ENCODE assay signal across 8 cellular contexts in genomic region chr9:114153761-114154596, GRCh38. TPM values are rescaled to one million over a fixed set of nuclear protein-coding genes. Genes with fewer than 3 reads are reported as not detected.
DNase-seq lines count a peak whose midpoint lies in the region; ATAC-seq and TF ChIP-seq lines count a peak whose summit lies in the region.

No MANE protein-coding gene starts in this region.

- WGBS in endodermal cell (ENCODE audit: insufficient coverage in 1 of 2, insufficient read length in 1 of 2), 2 experiments = 1% methylated on average over 25 to 80 of the region's 80 CpGs

- H3K27me3 ChIP-seq in CD4-positive, alpha-beta memory T cell (ENCODE audit: insufficient read depth, low read length) = peaks cover 22% of the 10 kb centered on the region
- peaks cover 34% of the 10 kb centered on the region for H3K27me3 ChIP-seq in endodermal cell (ENCODE audit: control insufficient read depth, insufficient read depth, low read length, poor library complexity, severe bottlenecking)

- TF ChIP-seq CTCF in endodermal cell (conservative IDR thresholded peaks at IDR 0.05) (peak; percentile 71), nephron (IDR thresholded peaks at IDR 0.05; ENCODE audit: unreplicated experiment in 3 of 3) (peak; percentile 43 to 50 (median 47))

- peaks cover 0 to 2% of the 10 kb centered on the region in 2 donors for H3K36me3 Mint-ChIP-seq in CD4-positive, alpha-beta memory T cell
- H3K36me3 Mint-ChIP-seq in endodermal cell (ENCODE audit: low read depth) (no peaks in the 10 kb centered on the region), nephron (ENCODE audit: low read depth) (no peaks in the 10 kb centered on the region)

- POLR2A ChIA-PET in CD4-positive, alpha-beta memory T cell (lab: Charles Lee; ENCODE audit: partially characterized antibody) = no interaction called here

- no peaks in the 10 kb centered on the region for H3K36me3 ChIP-seq in CD4-positive, alpha-beta memory T cell (ENCODE audit: insufficient read depth, low read length)
- no peaks in the 10 kb centered on the region for H3K36me3 ChIP-seq in endodermal cell (ENCODE audit: control insufficient read depth, insufficient read depth, low read length)

- H3K9me3 ChIP-seq in CD4-positive, alpha-beta memory T cell (ENCODE audit: control insufficient read depth in 1 of 2, low read length in 2 of 2) = no peaks in the 10 kb centered on the region
- no peaks in the 10 kb centered on the region for H3K9me3 ChIP-seq in endodermal cell (ENCODE audit: control insufficient read depth, low read length)

- CTCF ChIA-PET in CD4-positive, alpha-beta memory T cell (lab: Charles Lee; ENCODE audit: partially characterized antibody) = interaction anchor here (1.3 to 1.8 kb wide), 5 partner anchors 15 to 151 kb away, joined by 3 to 10 read pairs (median 6); no protein-coding TSS in a partner anchor

- no peak overlapping the region for H3K27ac ChIP-seq in CD4-positive, alpha-beta memory T cell (ENCODE audit: low read depth, low read length)
- no peak overlapping the region for H3K27ac ChIP-seq in endodermal cell (ENCODE audit: low read depth, low read length)

- peak overlapping the region; percentile 62 to 90 (median 76) for H3K4me3 Mint-ChIP-seq in CD4-positive, alpha-beta memory T cell
- H3K4me3 Mint-ChIP-seq in endodermal cell = peak overlapping the region; percentile 86
- peak overlapping the region; percentile 81 to 87 (median 86) for H3K4me3 Mint-ChIP-seq in nephron

- H3K4me1 Mint-ChIP-seq in CD4-positive, alpha-beta memory T cell = peaks cover 15 to 28% (median 21%) of the 10 kb centered on the region in 4 donors
- H3K4me1 Mint-ChIP-seq in endodermal cell (peaks cover 28% of the 10 kb centered on the region), nephron (peaks cover 34% of the 10 kb centered on the region)

- H3K4me1 ChIP-seq in CD4-positive, alpha-beta memory T cell (ENCODE audit: insufficient read depth, low read length) = peaks cover 17% of the 10 kb centered on the region
- peaks cover 15% of the 10 kb centered on the region for H3K4me1 ChIP-seq in endodermal cell (ENCODE audit: control insufficient read depth, insufficient read depth, low read length)

- no peak for ATAC-seq in GM21528 (IDR thresholded peaks at IDR 0.05; ENCODE audit: low FRiP score, unreplicated experiment)

- H3K9me3 Mint-ChIP-seq in CD4-positive, alpha-beta memory T cell = peaks cover 0 to 2% (median 0%) of the 10 kb centered on the region in 8 donors
- no peaks in the 10 kb centered on the region for H3K9me3 Mint-ChIP-seq in endodermal cell
- H3K9me3 Mint-ChIP-seq in nephron = no peaks in the 10 kb centered on the region

- H3K27me3 Mint-ChIP-seq in CD4-positive, alpha-beta memory T cell = peaks cover 19 to 42% of the 10 kb centered on the region in 2 donors
- H3K27me3 Mint-ChIP-seq in endodermal cell (ENCODE audit: insufficient read depth) = peaks cover 49% of the 10 kb centered on the region
- H3K27me3 Mint-ChIP-seq in nephron (ENCODE audit: low read depth) = peaks cover 32% of the 10 kb centered on the region

- no peak overlapping the region for H3K4me3 ChIP-seq in CD4-positive, alpha-beta memory T cell (ENCODE audit: low read length in 2 of 2)
- H3K4me3 ChIP-seq in endodermal cell (ENCODE audit: low read length) = peak overlapping the region; percentile 81

- H3K27ac Mint-ChIP-seq in CD4-positive, alpha-beta memory T cell = peak overlapping the region in 2 of 7 donors; percentile 42
- H3K27ac Mint-ChIP-seq in endodermal cell (no peak overlapping the region), nephron (peak overlapping the region; percentile 2 to 16 (median 3))

- intact Hi-C loops in CD4-positive, alpha-beta memory T cell (cut with micrococcal nuclease) = loop anchor here (2.0 kb wide), 1 partner anchor 45 kb away; no protein-coding TSS in a partner anchor

- H3K9ac ChIP-seq in endodermal cell (ENCODE audit: extremely low read depth, low read length, poor library complexity, severe bottlenecking) = no peak overlapping the region

- no peak for DNase-seq in CD4-positive, alpha-beta memory T cell
- DNase-seq in NCI-H226 (peak; percentile 11), endodermal cell (peak; percentile 91), SK-N-DZ (ENCODE audit: low spot score) (no peak), middle frontal gyrus (ENCODE audit: extremely low spot score, low spot score) (no peak)
- no peak for DNase-seq in stimulated activated CD4-positive, alpha-beta T cell treated with anti-CD3 and anti-CD28 coated beads, Interleukin-2, amount 100 ng/mL, for 48 hours

RNA-seq across cellular contexts. Expression of gene COL27A1, which starts 1.4 kb away (rescaled TPM):
- 1 to 10 TPM; 1.3 TPM for total RNA-seq in CD4-positive, alpha-beta memory T cell
- polyA plus RNA-seq in CD4-positive, alpha-beta memory T cell = not detected
- total RNA-seq in endodermal cell = 10 to 100 TPM; 43.8 to 69.5 TPM
- polyA plus RNA-seq in endodermal cell (2013, experiment 1 of 2) = 27.0 TPM
- 29.4 TPM for polyA plus RNA-seq in endodermal cell (2013, experiment 2 of 2)
- not detected in 2 replicates for polyA plus RNA-seq in SK-N-DZ (2014; cell fraction: cytosol; rRNA removed)
- polyA plus RNA-seq in SK-N-DZ (2014; cell fraction: nucleus; rRNA removed) = 0.07 TPM in 1 of 2 replicates, not detected in the other

RNA-seq across cellular contexts. Expression of gene KIF12, which starts 54.9 kb away (rescaled TPM):
- not detected for total RNA-seq in CD4-positive, alpha-beta memory T cell
- polyA plus RNA-seq in CD4-positive, alpha-beta memory T cell = not detected
- total RNA-seq in endodermal cell = 10 to 100 TPM; 11.4 to 16.3 TPM
- polyA plus RNA-seq in endodermal cell (2013, experiment 1 of 2) = 3.3 TPM
- polyA plus RNA-seq in endodermal cell (2013, experiment 2 of 2) = 4.1 TPM
- not detected in 2 replicates for polyA plus RNA-seq in SK-N-DZ (2014; cell fraction: cytosol; rRNA removed)
- not detected in 2 replicates for polyA plus RNA-seq in SK-N-DZ (2014; cell fraction: nucleus; rRNA removed)

Comparison
In these comparisons a context has a peak if more than half of its experiments do, and no peak if none do; other contexts are left out.
1. DNase-seq: peak in NCI-H226 (single experiment) and endodermal cell (single experiment); none in CD4-positive, alpha-beta memory T cell (0 of 5), SK-N-DZ (single experiment), stimulated activated CD4-positive, alpha-beta T cell treated with anti-CD3 and anti-CD28 coated beads, Interleukin-2, amount 100 ng/mL, for 48 hours (0 of 2) and middle frontal gyrus (single experiment).
2. RNA of gene COL27A1, which starts 1.4 kb away (total RNA-seq): 43.8 to 69.5 TPM in endodermal cell; 1.3 TPM in CD4-positive, alpha-beta memory T cell; every median in the first group is over 10 times any median in the second.
3. RNA of gene KIF12, which starts 54.9 kb away (total RNA-seq): 11.4 to 16.3 TPM in endodermal cell; not detected in CD4-positive, alpha-beta memory T cell; every median in the first group is over 10 times any median in the second.
4. Peak in every context shown above with its lines, with median percentiles within 50 percentile points of each other: H3K4me3 Mint-ChIP-seq.